19 cellular contexts compared by ENCODE assay signal in genomic region chr1:54955359-54955758, GRCh38. TPM values are rescaled to one million over a fixed set of nuclear protein-coding genes. Genes with fewer than 3 reads are reported as not detected.
A peak's percentile ranks its signal among the peaks of the same experiment; 100 is the strongest.
DNase-seq lines count a peak whose midpoint lies in the region; ATAC-seq and TF ChIP-seq lines count a peak whose summit lies in the region.
"Had no signal": no experiment of that assay in that cellular context is flagged by ENCODE, and none has a peak within 500 bp of the region (broad histone marks: within the 10 kb centered on the region; RNA-seq: fewer than 3 reads in every experiment).

No MANE protein-coding gene starts in this region.

- no peaks in the 10 kb centered on the region for H3K36me3 ChIP-seq in left ventricle myocardium inferior
- H3K36me3 ChIP-seq: vagina had no signal

- no peak overlapping the region for H3K27ac ChIP-seq in left ventricle myocardium inferior (replicated peaks)
- H3K27ac ChIP-seq: HL-60, vagina had no signal

- H3K4me1 Mint-ChIP-seq in osteocyte (ENCODE audit: unreplicated experiment) = peaks cover 35% of the 10 kb centered on the region

- intact Hi-C loops in left ventricle myocardium inferior (cut with micrococcal nuclease) = no loop called here

- ATAC-seq in GM21367 (IDR thresholded peaks at IDR 0.05; ENCODE audit: unreplicated experiment) (no peak), HG03175 (IDR thresholded peaks at IDR 0.05; ENCODE audit: unreplicated experiment) (no peak)
- ATAC-seq: activated naive CD4-positive, alpha-beta T cell treated with anti-CD3 and anti-CD28 coated beads, Interleukin-2, amount 50 U/mL, for 72 hours; stimulated activated memory B cell treated with anti-CD40 and anti-IgM and Interleukin-4, amounts not matched to agents 10 μg/mL and 1 μg/mL and 100 μg/mL, for 72 hours had no signal

- peak overlapping the region; percentile 82 for H3K27ac Mint-ChIP-seq in osteocyte (ENCODE audit: unreplicated experiment)
- H3K27ac Mint-ChIP-seq: activated naive CD4-positive, alpha-beta T cell treated with anti-CD3 and anti-CD28 coated beads, Interleukin-2, amount 50 U/mL, for 72 hours; stimulated activated memory B cell treated with anti-CD40 and anti-IgM and Interleukin-4, amounts not matched to agents 10 μg/mL and 1 μg/mL and 100 μg/mL, for 72 hours had no signal

- H3K4me3 Mint-ChIP-seq in osteocyte (ENCODE audit: unreplicated experiment) = no peak overlapping the region
- H3K4me3 Mint-ChIP-seq: stimulated activated memory B cell treated with anti-CD40 and anti-IgM and Interleukin-4, amounts not matched to agents 10 μg/mL and 1 μg/mL and 100 μg/mL, for 72 hours had no signal

- no peaks in the 10 kb centered on the region for H3K27me3 ChIP-seq in left ventricle myocardium inferior (ENCODE audit: low read depth)
- H3K27me3 ChIP-seq: vagina had no signal

- DNase-seq in EL (peak; percentile 82), RKO (ENCODE audit: low spot score) (peak; percentile 64), epithelial cell of esophagus (ENCODE audit: low read depth) (peak; percentile 81), osteocyte (ENCODE audit: extremely low spot score, unreplicated experiment) (no peak), left ventricle myocardium inferior (no peak)
- DNase-seq in stimulated activated CD4-positive, alpha-beta T cell treated with anti-CD3 and anti-CD28 coated beads, Interleukin-1b, Interleukin-23, amount 100 ng/mL, for 48 hours = no peak
- DNase-seq: C1 segment of cervical spinal cord; foreskin melanocyte; H7; MM.1S; NK-92 treated with Interleukin-12 subunit alpha and Interleukin-12 subunit beta, amount 100 ng/mL, for 24 hours; retina; stimulated activated CD4-positive, alpha-beta T cell treated with anti-CD3 and anti-CD28 coated beads, Interleukin-4, amount 100 ng/mL, for 4 hours had no signal

- no peak overlapping the region for H3K4me3 ChIP-seq in epithelial cell of esophagus (ENCODE audit: low read length)
- no peak overlapping the region for H3K4me3 ChIP-seq in left ventricle myocardium inferior
- H3K4me3 ChIP-seq: vagina had no signal

- H3K4me1 ChIP-seq in left ventricle myocardium inferior = peaks cover 6% of the 10 kb centered on the region

- H3K36me3 Mint-ChIP-seq in osteocyte (ENCODE audit: unreplicated experiment) = peaks cover 5% of the 10 kb centered on the region

- TF ChIP-seq CTCF in epithelial cell of esophagus (IDR thresholded peaks at IDR 0.05; ENCODE audit: insufficient read depth, low read depth, low read length, missing control alignments) (no peak), osteocyte (IDR thresholded peaks at IDR 0.05) (no peak), left ventricle myocardium inferior (IDR thresholded peaks at IDR 0.05; ENCODE audit: borderline replicate concordance) (no peak)

- H3K9me3 Mint-ChIP-seq in osteocyte (ENCODE audit: unreplicated experiment) = peaks cover 16% of the 10 kb centered on the region

- no peaks in the 10 kb centered on the region for H3K27me3 Mint-ChIP-seq in osteocyte (ENCODE audit: unreplicated experiment)

- peaks cover 10% of the 10 kb centered on the region for H3K9me3 ChIP-seq in left ventricle myocardium inferior (replicated peaks)
- H3K9me3 ChIP-seq: vagina had no signal

RNA-seq across cellular contexts. Expression of gene TMEM61, which starts 25.1 kb away (rescaled TPM):
- total RNA-seq in osteocyte (not detected in 2 replicates), left ventricle myocardium inferior (not detected)

RNA-seq across cellular contexts. Expression of gene BSND, which starts 43.4 kb away (rescaled TPM):
- not detected in 2 replicates for total RNA-seq in osteocyte
- total RNA-seq in left ventricle myocardium inferior = not detected
- total RNA-seq: vagina had no signal

Comparison
In these comparisons a context has a peak if more than half of its experiments do, and no peak if none do; other contexts are left out.
1. DNase-seq: peak in EL (single experiment), RKO (single experiment) and epithelial cell of esophagus (single experiment); none in osteocyte (single experiment), left ventricle myocardium inferior (single experiment) and stimulated activated CD4-positive, alpha-beta T cell treated with anti-CD3 and anti-CD28 coated beads, Interleukin-1b, Interleukin-23, amount 100 ng/mL, for 48 hours (single experiment).